10 cellular contexts compared by ENCODE assay signal in genomic region chr15:38768970-38769369, GRCh38.
DNase-seq lines count a peak whose midpoint lies in the region; ATAC-seq and TF ChIP-seq lines count a peak whose summit lies in the region.
"Had no signal": no experiment of that assay in that cellular context is flagged by ENCODE, and none has a peak within 500 bp of the region (broad histone marks: within the 10 kb centered on the region; RNA-seq: fewer than 3 reads in every experiment).

No MANE protein-coding gene starts in this region.

- no peak overlapping the region for H2AFZ ChIP-seq in PC-9

- H3K4me1 ChIP-seq in adrenal gland (replicated peaks in 1 of 2) (no peaks in the 10 kb centered on the region), PC-9 (replicated peaks; ENCODE audit: insufficient read depth) (no peaks in the 10 kb centered on the region)

- H3K4me3 Mint-ChIP-seq in stimulated activated naive B cell treated with anti-CD40 and anti-IgM and Interleukin-4, amounts not matched to agents 10 μg/mL and 1 μg/mL and 100 μg/mL, for 72 hours: no peak overlapping the region

- DNase-seq in left ventricle myocardium superior (peak; percentile 39), Right ventricle myocardium superior (no peak), adrenal gland (peak in 4 of 7 donors; percentile 5 to 54 (median 18)), iPS-NIHi11 (ENCODE audit: low spot score) (peak; percentile 17), PC-9 (no peak)
- no peak for DNase-seq in stimulated activated naive B cell treated with anti-CD40 and anti-IgM and Interleukin-4, amounts not matched to agents 10 μg/mL and 1 μg/mL and 100 μg/mL, for 72 hours
- DNase-seq: activated CD8-positive, alpha-beta memory T cell treated with anti-CD3 and anti-CD28 coated beads, Interleukin-2, amount 50 U/mL, for 4 hours; NCI-H69 had no signal

- CTCF ChIA-PET in PC-9 (lab: Charles Lee): no interaction called here

- POLR2A ChIA-PET in PC-9 (lab: Charles Lee; ENCODE audit: unreplicated experiment): no interaction called here

- intact Hi-C loops in left ventricle myocardium superior (cut with micrococcal nuclease) (no loop called here), Right ventricle myocardium superior (cut with DNase I) (no loop called here), adrenal gland (cut with DNase I) (no loop called here), PC-9 (cut with micrococcal nuclease; ENCODE audit: unreplicated experiment) (no loop called here)

- TF ChIP-seq CTCF in adrenal gland (IDR thresholded peaks at IDR 0.05): peak in 1 of 6 experiments; percentile 11
- no peak; the same call in 1 of the 2 replicates for TF ChIP-seq CTCF in PC-9 (conservative IDR thresholded peaks at IDR 0.05)

- no peak overlapping the region for H3K4me2 ChIP-seq in PC-9

- no peaks in the 10 kb centered on the region for H3K36me3 Mint-ChIP-seq in stimulated activated naive B cell treated with anti-CD40 and anti-IgM and Interleukin-4, amounts not matched to agents 10 μg/mL and 1 μg/mL and 100 μg/mL, for 72 hours

- H3K36me3 ChIP-seq in adrenal gland (replicated peaks in 1 of 2) (no peaks in the 10 kb centered on the region), PC-9 (ENCODE audit: low read depth) (no peaks in the 10 kb centered on the region)

- no peaks in the 10 kb centered on the region for H3K4me1 Mint-ChIP-seq in stimulated activated naive B cell treated with anti-CD40 and anti-IgM and Interleukin-4, amounts not matched to agents 10 μg/mL and 1 μg/mL and 100 μg/mL, for 72 hours

- BruUV-seq in PC-9 (replicated peaks; lab: Mats Ljungman, UMichigan): no TSS peak

- no peak overlapping the region for H3K4me3 ChIP-seq in adrenal gland
- no peak overlapping the region for H3K4me3 ChIP-seq in PC-9

- no peak overlapping the region for H3K27ac Mint-ChIP-seq in stimulated activated naive B cell treated with anti-CD40 and anti-IgM and Interleukin-4, amounts not matched to agents 10 μg/mL and 1 μg/mL and 100 μg/mL, for 72 hours

- no peak for TF ChIP-seq POLR2A in adrenal gland (IDR thresholded peaks at IDR 0.05)

- peaks cover 0 to 4% of the 10 kb centered on the region in 2 donors for H3K9me3 Mint-ChIP-seq in stimulated activated naive B cell treated with anti-CD40 and anti-IgM and Interleukin-4, amounts not matched to agents 10 μg/mL and 1 μg/mL and 100 μg/mL, for 72 hours

- H3K9me2 ChIP-seq in PC-9 (ENCODE audit: insufficient read depth): no peaks in the 10 kb centered on the region

- H3F3A ChIP-seq in PC-9 (ENCODE audit: insufficient read depth, low read depth): no peaks in the 10 kb centered on the region

- no peaks in the 10 kb centered on the region for H3K79me2 ChIP-seq in PC-9 (ENCODE audit: low read depth)

- H3K27me3 Mint-ChIP-seq in stimulated activated naive B cell treated with anti-CD40 and anti-IgM and Interleukin-4, amounts not matched to agents 10 μg/mL and 1 μg/mL and 100 μg/mL, for 72 hours: peaks cover 0 to 11% of the 10 kb centered on the region in 2 donors

- H3K9me3 ChIP-seq in adrenal gland (replicated peaks in 1 of 3) (no peaks in the 10 kb centered on the region), PC-9 (ENCODE audit: insufficient read depth, low read depth) (no peaks in the 10 kb centered on the region)

- 50 to 66% (median 53%) methylated on average over 6 of the region's 6 CpGs for WGBS in adrenal gland, 4 donors

- H4K20me1 ChIP-seq in PC-9 (ENCODE audit: insufficient read depth): no peaks in the 10 kb centered on the region

- H3K27me3 ChIP-seq in adrenal gland (no peaks in the 10 kb centered on the region), PC-9 (ENCODE audit: insufficient read depth, low read depth) (no peaks in the 10 kb centered on the region)

- H3K27ac ChIP-seq in adrenal gland (no peak overlapping the region), PC-9 (no peak overlapping the region)

- ATAC-seq in left ventricle myocardium superior (peak; percentile 24), Right ventricle myocardium superior (ENCODE audit: poor library complexity) (no peak), GM18909 (IDR thresholded peaks at IDR 0.05; ENCODE audit: poor library complexity, unreplicated experiment) (no peak), HG02885 (IDR thresholded peaks at IDR 0.05; ENCODE audit: poor library complexity, unreplicated experiment) (no peak)
- no peak for ATAC-seq in stimulated activated naive B cell treated with anti-CD40 and anti-IgM and Interleukin-4, amounts not matched to agents 10 μg/mL and 1 μg/mL and 100 μg/mL, for 72 hours (replicated peaks)

Comparison
In these comparisons a context has a peak if more than half of its experiments do, and no peak if none do; other contexts are left out.
1. DNase-seq: peak in left ventricle myocardium superior (single experiment), adrenal gland (4 of 7) and iPS-NIHi11 (single experiment); none in Right ventricle myocardium superior (single experiment), stimulated activated naive B cell treated with anti-CD40 and anti-IgM and Interleukin-4, amounts not matched to agents 10 μg/mL and 1 μg/mL and 100 μg/mL, for 72 hours (single experiment) and PC-9 (0 of 2).